In the genomic region with DNA sequence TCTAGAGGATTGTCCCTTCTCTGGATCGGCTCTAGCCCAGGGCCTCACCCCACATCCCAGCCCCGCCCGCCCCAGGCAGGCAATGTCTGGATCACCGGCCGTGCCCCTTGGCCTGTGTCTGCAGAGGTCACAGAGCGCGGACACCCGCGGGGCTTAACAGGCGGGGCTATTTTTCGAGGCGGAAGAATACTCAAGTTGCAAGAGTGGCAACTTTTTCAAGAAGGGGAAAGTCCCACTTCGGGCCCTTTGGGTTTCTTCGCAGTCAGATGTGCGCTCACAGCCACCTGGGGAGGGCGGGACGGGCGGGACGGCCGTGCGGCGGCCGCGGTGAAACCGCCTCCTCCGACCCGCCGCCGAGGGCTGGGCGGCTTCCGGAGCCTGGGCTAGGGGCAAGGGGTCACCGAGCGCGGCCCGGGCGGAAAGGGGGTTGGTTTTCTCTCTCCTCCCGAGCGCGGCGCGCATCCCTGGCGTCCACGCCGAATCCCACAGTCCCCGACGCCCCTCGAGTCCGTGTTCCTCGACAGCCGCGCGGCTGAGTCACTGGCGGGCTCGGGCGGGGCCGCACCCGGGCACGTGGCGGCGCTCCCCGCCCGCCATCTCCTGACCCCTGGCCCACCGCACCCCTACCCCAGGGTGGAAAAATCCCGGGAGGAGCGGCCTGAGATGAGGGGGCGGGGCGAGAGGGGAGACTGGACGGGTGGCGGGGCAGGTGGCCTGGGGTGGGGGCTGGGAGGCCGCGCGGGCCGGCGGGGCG, we compare ENCODE assay signal across 8 cellular contexts. TPM values are rescaled to one million over a fixed set of nuclear protein-coding genes. Genes with fewer than 3 reads are reported as not detected.
DNase-seq lines count a peak whose midpoint lies in the region; ATAC-seq, FAIRE-seq and TF ChIP-seq lines count a peak whose summit lies in the region.

No MANE protein-coding gene starts in this region.

- peaks cover 12% of the 10 kb centered on the region for H3K36me3 Mint-ChIP-seq in neural crest cell (ENCODE audit: low read depth)

- TF ChIP-seq POLR2A in A549 (IDR thresholded peaks at IDR 0.05; ENCODE audit: low read length): peak; percentile 54
- peak in 1 of 2 donors; percentile 28 for TF ChIP-seq POLR2A in thyroid gland (IDR thresholded peaks at IDR 0.05)

- H3K4me1 Mint-ChIP-seq in neural crest cell: peaks cover 45% of the 10 kb centered on the region

- H3K27me3 Mint-ChIP-seq in neural crest cell (ENCODE audit: low read depth): peaks cover 7% of the 10 kb centered on the region

- no peaks in the 10 kb centered on the region for H3K9me3 ChIP-seq in A549
- H3K9me3 ChIP-seq in thyroid gland: no peaks in the 10 kb centered on the region

- WGBS in A549 (ENCODE audit: missing lambda C conversion rate): under 1% methylated on average over 29 of the region's 75 CpGs
- WGBS in thyroid gland, 2 donors: 0 to 1% methylated on average over 9 to 21 of the region's 75 CpGs

- peak overlapping the region; percentile 12 for H3K27ac Mint-ChIP-seq in neural crest cell (ENCODE audit: unreplicated experiment)

- TF ChIP-seq CTCF in A549 (IDR thresholded peaks at IDR 0.05): no peak
- no peak for TF ChIP-seq CTCF in foreskin fibroblast (IDR thresholded peaks at IDR 0.05; ENCODE audit: low read depth, low read length)
- no peak for TF ChIP-seq CTCF in neural crest cell (conservative IDR thresholded peaks at IDR 0.05)
- TF ChIP-seq CTCF in thyroid gland (IDR thresholded peaks at IDR 0.05): no peak

- peak; percentile 83 to 92 for DNase-seq in A549 (ENCODE audit: low read depth in 1 of 2, low spot score in 1 of 2)
- peak; percentile 89 for DNase-seq in RPMI8226
- DNase-seq in activated effector memory CD4-positive, alpha-beta T cell treated with anti-CD3 and anti-CD28 coated beads, Interleukin-2, amount 50 U/mL, for 16 hours: peak; percentile 89
- DNase-seq in foreskin fibroblast: peak; percentile 67 to 84
- peak; percentile 65 for DNase-seq in neural crest cell (ENCODE audit: low read depth, low spot score)
- DNase-seq in thyroid gland: peak; percentile 73 to 75

- H3K4me3 ChIP-seq in A549 (peak overlapping the region; percentile 98), foreskin fibroblast (ENCODE audit: low read depth in 1 of 2, low read length in 2 of 2) (peak overlapping the region; percentile 74 to 99), thyroid gland (replicated peaks in 1 of 3) (peak overlapping the region; percentile 41 to 98 (median 66))

- peak overlapping the region; percentile 99 for H3K4me2 ChIP-seq in A549

- CTCF ChIA-PET in A549 (lab: Yijun Ruan, JAX): interaction anchor here (0.6 to 7.1 kb wide), 4 partner anchors 16 to 18 kb away, joined by 3 to 63 read pairs (median 3); a partner anchor contains a TSS

- peaks cover 0 to 7% of the 10 kb centered on the region in 2 donors for H3K36me3 ChIP-seq in thyroid gland

- TF ChIP-seq EP300 in A549 (IDR thresholded peaks at IDR 0.05): peak in 1 of 2 experiments; percentile 45; a peak in 2 of 5 replicates

- H3K4me3 Mint-ChIP-seq in neural crest cell: peak overlapping the region; percentile 96

- POLR2A ChIA-PET in A549 (lab: Yijun Ruan, JAX): interaction anchor here (1.0 to 5.3 kb wide), 7 partner anchors 10 to 239 kb away, joined by 3 to 78 read pairs (median 8); a partner anchor contains a TSS

- H3K27ac ChIP-seq in A549 (peak overlapping the region; percentile 99), thyroid gland (peak overlapping the region; percentile 80 to 98 (median 94))

- no peak for TF ChIP-seq RAD21 in A549 (conservative IDR thresholded peaks at IDR 0.05 in 1 of 2, IDR thresholded peaks at IDR 0.05 in 1 of 2)

- no peak for FAIRE-seq in A549 (lab: Jason Lieb, UNC)

- intact Hi-C loops in thyroid gland (cut with DNase I): no loop called here

- H3K4me1 ChIP-seq in A549: peaks cover 48% of the 10 kb centered on the region
- peaks cover 21 to 64% of the 10 kb centered on the region in 2 donors for H3K4me1 ChIP-seq in thyroid gland

- no peaks in the 10 kb centered on the region for H3K9me3 Mint-ChIP-seq in neural crest cell

- ATAC-seq in A549 (peak; percentile 32 to 40), GM18517 (IDR thresholded peaks at IDR 0.05; ENCODE audit: unreplicated experiment) (peak; percentile 49), HG03196 (IDR thresholded peaks at IDR 0.05; ENCODE audit: unreplicated experiment) (peak; percentile 15)

- no peaks in the 10 kb centered on the region for H3K27me3 ChIP-seq in thyroid gland

TF ChIP-seq in A549, 52 proteins besides CTCF, POLR2A, EP300 and RAD21 (continues in another document):
- TF ChIP-seq HOXB5 (CRISPR knock-in tag; IDR thresholded peaks at IDR 0.05) (peak; percentile 80; the same call in 1 of the 2 replicates), KDM1A (IDR thresholded peaks at IDR 0.05; ENCODE audit: low read depth) (no peak), HOXB13 (CRISPR knock-in tag; IDR thresholded peaks at IDR 0.05; ENCODE audit: low read depth) (peak; percentile 64; the same call in 1 of the 2 replicates), TFCP2L1 (CRISPR knock-in tag; IDR thresholded peaks at IDR 0.05) (peak; percentile 64; the same call in 1 of the 2 replicates)
- TF ChIP-seq, protein P1, sequence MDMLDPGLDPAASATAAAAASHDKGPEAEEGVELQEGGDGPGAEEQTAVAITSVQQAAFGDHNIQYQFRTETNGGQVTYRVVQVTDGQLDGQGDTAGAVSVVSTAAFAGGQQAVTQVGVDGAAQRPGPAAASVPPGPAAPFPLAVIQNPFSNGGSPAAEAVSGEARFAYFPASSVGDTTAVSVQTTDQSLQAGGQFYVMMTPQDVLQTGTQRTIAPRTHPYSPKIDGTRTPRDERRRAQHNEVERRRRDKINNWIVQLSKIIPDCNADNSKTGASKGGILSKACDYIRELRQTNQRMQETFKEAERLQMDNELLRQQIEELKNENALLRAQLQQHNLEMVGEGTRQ (IDR thresholded peaks at IDR 0.05): peak; percentile 67
- TF ChIP-seq, protein P2, sequence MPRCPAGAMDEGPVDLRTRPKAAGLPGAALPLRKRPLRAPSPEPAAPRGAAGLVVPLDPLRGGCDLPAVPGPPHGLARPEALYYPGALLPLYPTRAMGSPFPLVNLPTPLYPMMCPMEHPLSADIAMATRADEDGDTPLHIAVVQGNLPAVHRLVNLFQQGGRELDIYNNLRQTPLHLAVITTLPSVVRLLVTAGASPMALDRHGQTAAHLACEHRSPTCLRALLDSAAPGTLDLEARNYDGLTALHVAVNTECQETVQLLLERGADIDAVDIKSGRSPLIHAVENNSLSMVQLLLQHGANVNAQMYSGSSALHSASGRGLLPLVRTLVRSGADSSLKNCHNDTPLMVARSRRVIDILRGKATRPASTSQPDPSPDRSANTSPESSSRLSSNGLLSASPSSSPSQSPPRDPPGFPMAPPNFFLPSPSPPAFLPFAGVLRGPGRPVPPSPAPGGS (IDR thresholded peaks at IDR 0.05): 0 out of 3 replicates have a peak, but pooled peaks have one; percentile 39
- TF ChIP-seq, protein P3, sequence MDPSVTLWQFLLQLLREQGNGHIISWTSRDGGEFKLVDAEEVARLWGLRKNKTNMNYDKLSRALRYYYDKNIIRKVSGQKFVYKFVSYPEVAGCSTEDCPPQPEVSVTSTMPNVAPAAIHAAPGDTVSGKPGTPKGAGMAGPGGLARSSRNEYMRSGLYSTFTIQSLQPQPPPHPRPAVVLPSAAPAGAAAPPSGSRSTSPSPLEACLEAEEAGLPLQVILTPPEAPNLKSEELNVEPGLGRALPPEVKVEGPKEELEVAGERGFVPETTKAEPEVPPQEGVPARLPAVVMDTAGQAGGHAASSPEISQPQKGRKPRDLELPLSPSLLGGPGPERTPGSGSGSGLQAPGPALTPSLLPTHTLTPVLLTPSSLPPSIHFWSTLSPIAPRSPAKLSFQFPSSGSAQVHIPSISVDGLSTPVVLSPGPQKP (IDR thresholded peaks at IDR 0.05; ENCODE audit: low read depth, low read length): no peak

RNA-seq across cellular contexts. Expression of a gene that starts 1.2 kb away (rescaled TPM):
- 1,417 and 1,732 TPM in 2 replicates for polyA plus RNA-seq in A549 (2011; rRNA removed)
- polyA plus RNA-seq in A549 (2012; cell fraction: cytosol; rRNA removed): 3,514 and 3,904 TPM in 2 replicates
- polyA plus RNA-seq in A549 (2012; cell fraction: nucleus; rRNA removed): 1,698 and 2,342 TPM in 2 replicates
- 3,195 to 3,341 TPM (median 3,230 TPM) in 3 replicates for polyA plus RNA-seq in A549 (2017; fragmentation: RNase III; extraction: RNeasy Plus Mini Kit Qiagen cat#74134 plus additional on column Dnase treatment)
- polyA minus RNA-seq in A549 (2011; rRNA and poly(A)+ RNA removed): 1,279 and 1,360 TPM in 2 replicates
- 626 and 630 TPM in 2 replicates for total RNA-seq in neural crest cell
- 100 to 1,000 TPM; 228 to 606 (median 328) TPM for total RNA-seq in thyroid gland

RNA-seq across cellular contexts. Expression of a gene that starts 1.4 kb away (rescaled TPM):
- polyA plus RNA-seq in A549 (2011; rRNA removed) (52.5 and 53.5 TPM in 2 replicates), A549 (2017; fragmentation: RNase III; extraction: RNeasy Plus Mini Kit Qiagen cat#74134 plus additional on column Dnase treatment) (79.0 to 109 TPM (median 102 TPM) in 3 replicates)
- 56.8 and 60.6 TPM in 2 replicates for polyA plus RNA-seq in A549 (2012; cell fraction: cytosol; rRNA removed)
- polyA plus RNA-seq in A549 (2012; cell fraction: nucleus; rRNA removed): 195 and 252 TPM in 2 replicates
- polyA minus RNA-seq in A549 (2011; rRNA and poly(A)+ RNA removed): 35.8 and 39.2 TPM in 2 replicates
- total RNA-seq in neural crest cell (9.1 and 10.6 TPM in 2 replicates), thyroid gland (1 to 10 TPM in 3 of 4 donors, not detected in 1; 5.4 to 8.8 (median 5.5) TPM)

RNA-seq across cellular contexts. Expression of a gene that starts 9.4 kb away (rescaled TPM):
- polyA plus RNA-seq in A549 (2011; rRNA removed): 98.7 and 110 TPM in 2 replicates
- 99.0 and 115 TPM in 2 replicates for polyA plus RNA-seq in A549 (2012; cell fraction: cytosol; rRNA removed)
- 101 and 111 TPM in 2 replicates for polyA plus RNA-seq in A549 (2012; cell fraction: nucleus; rRNA removed)
- polyA plus RNA-seq in A549 (2017; fragmentation: RNase III; extraction: RNeasy Plus Mini Kit Qiagen cat#74134 plus additional on column Dnase treatment): 83.9 to 93.7 TPM (median 86.4 TPM) in 3 replicates
- polyA minus RNA-seq in A549 (2011; rRNA and poly(A)+ RNA removed): 92.2 and 126 TPM in 2 replicates
- total RNA-seq in neural crest cell: 90.4 and 93.2 TPM in 2 replicates
- 10 to 100 TPM; 47.1 to 77.0 (median 67.2) TPM for total RNA-seq in thyroid gland

RNA-seq across cellular contexts. Expression of a gene that starts 9.7 kb away (rescaled TPM):
- 60.2 and 64.4 TPM in 2 replicates for polyA plus RNA-seq in A549 (2011; rRNA removed)
- 141 and 164 TPM in 2 replicates for polyA plus RNA-seq in A549 (2012; cell fraction: cytosol; rRNA removed)
- polyA plus RNA-seq in A549 (2012; cell fraction: nucleus; rRNA removed): 186 and 187 TPM in 2 replicates
- 64.4 to 69.2 TPM (median 67.9 TPM) in 3 replicates for polyA plus RNA-seq in A549 (2017; fragmentation: RNase III; extraction: RNeasy Plus Mini Kit Qiagen cat#74134 plus additional on column Dnase treatment)
- 72.7 and 84.1 TPM in 2 replicates for polyA minus RNA-seq in A549 (2011; rRNA and poly(A)+ RNA removed)
- total RNA-seq in neural crest cell: 67.7 and 68.3 TPM in 2 replicates
- total RNA-seq in thyroid gland: 10 to 100 TPM; 29.3 to 62.4 (median 48.4) TPM

RNA-seq across cellular contexts. Expression of a gene that starts 17.4 kb away (rescaled TPM):
- polyA plus RNA-seq in A549 (2011; rRNA removed) (not detected in 2 replicates), A549 (2017; fragmentation: RNase III; extraction: RNeasy Plus Mini Kit Qiagen cat#74134 plus additional on column Dnase treatment) (not detected in 3 replicates)
- not detected in 2 replicates for polyA plus RNA-seq in A549 (2012; cell fraction: cytosol; rRNA removed)
- polyA plus RNA-seq in A549 (2012; cell fraction: nucleus; rRNA removed): not detected in 2 replicates
- not detected in 2 replicates for polyA minus RNA-seq in A549 (2011; rRNA and poly(A)+ RNA removed)
- total RNA-seq in neural crest cell (not detected in 2 replicates), thyroid gland (not detected)

Comparison
In these comparisons a context has a peak if more than half of its experiments do, and no peak if none do; other contexts are left out.
1. Peak in every context shown above with its lines: DNase-seq, ATAC-seq, H3K4me3 ChIP-seq and H3K27ac ChIP-seq.